ENCODE assay signal across 8 cellular contexts in genomic region chr1:218284377-218284916, GRCh38. TPM values are rescaled to one million over a fixed set of nuclear protein-coding genes. Genes with fewer than 3 reads are reported as not detected.
DNase-seq lines count a peak whose midpoint lies in the region; ATAC-seq and TF ChIP-seq lines count a peak whose summit lies in the region.

No MANE protein-coding gene starts in this region.

- TF ChIP-seq CTCF in 22Rv1 (IDR thresholded peaks at IDR 0.05) (no peak), adrenal gland (IDR thresholded peaks at IDR 0.05) (no peak), stomach (IDR thresholded peaks at IDR 0.05) (no peak)

- peak in 1 of 7 donors; percentile 16 for DNase-seq in adrenal gland
- peak; percentile 36 for DNase-seq in inferior parietal cortex (ENCODE audit: extremely low spot score)
- no peak for DNase-seq in stomach
- DNase-seq in GOT3 (lab: John Stamatoyannopoulos, UW), result no peak
- DNase-seq in NCI-H1048 (lab: John Stamatoyannopoulos, UW), result no peak

- 3 to 11% (median 6%) methylated on average over 12 to 26 of the region's 26 CpGs for whole genome bisulfite sequencing in adrenal gland, 4 donors
- WGBS in stomach, 5 donors, result 8 to 17% (median 11%) methylated on average over 23 to 26 of the region's 26 CpGs

- H3K9me3 ChIP-seq in adrenal gland (replicated peaks in 1 of 3), result no peaks in the 10 kb centered on the region
- H3K9me3 ChIP-seq in stomach, result peaks cover 0 to 6% (median 2%) of the 10 kb centered on the region in 4 donors

- intact Hi-C loops in adrenal gland (cut with DNase I), result no loop called here
- intact Hi-C loops in stomach (cut with DNase I; ENCODE audit: low total_unique reads), result no loop called here

- H3K4me1 ChIP-seq in adrenal gland (replicated peaks in 1 of 2) (peaks cover 5 to 17% of the 10 kb centered on the region in 2 donors), stomach (peaks cover 8 to 34% (median 23%) of the 10 kb centered on the region in 4 donors)

- H3K36me3 ChIP-seq in adrenal gland (replicated peaks in 1 of 2), result no peaks in the 10 kb centered on the region
- no peaks in the 10 kb centered on the region for H3K36me3 ChIP-seq in stomach

- ATAC-seq in GM18868 (IDR thresholded peaks at IDR 0.05; ENCODE audit: unreplicated experiment), result peak; percentile 37
- ATAC-seq in HG03558 (IDR thresholded peaks at IDR 0.05; ENCODE audit: extremely low read depth, unreplicated experiment), result peak; percentile 6

- TF ChIP-seq POLR2A in adrenal gland (IDR thresholded peaks at IDR 0.05), result no peak
- no peak for TF ChIP-seq POLR2A in stomach (IDR thresholded peaks at IDR 0.05)

- H3K27me3 ChIP-seq in adrenal gland (no peaks in the 10 kb centered on the region), stomach (peaks cover 0 to 6% (median 0%) of the 10 kb centered on the region in 3 donors)

- peak overlapping the region; percentile 12 to 91 (median 72) for H3K4me3 ChIP-seq in adrenal gland
- H3K4me3 ChIP-seq in stomach, result peak overlapping the region; percentile 69 to 98 (median 88)

- no peak for TF ChIP-seq EP300 in stomach (IDR thresholded peaks at IDR 0.05)

- H3K27ac ChIP-seq in 22Rv1 (peak overlapping the region; percentile 97), adrenal gland (peak overlapping the region in 3 of 5 donors; percentile 67 to 85 (median 82)), stomach (peak overlapping the region; percentile 79 to 82 (median 79))

RNA-seq across cellular contexts. Expression of gene RRP15, which starts 0.6 kb away (rescaled TPM):
- total RNA-seq in adrenal gland (10 to 100 TPM in 4 of 8 donors, 1 to 10 TPM in 4; 1.5 to 19.3 (median 11.1) TPM), stomach (10 to 100 TPM in 4 of 5 donors, 1 to 10 TPM in 1; 3.1 to 70.1 (median 20.1) TPM)
- polyA plus RNA-seq in adrenal gland (10 to 100 TPM in 1 of 3 donors, 1 to 10 TPM in 2; 1.3 to 24.0 (median 2.8) TPM), stomach (1 to 10 TPM; 2.6 to 3.8 (median 3.0) TPM)
